Comparison of ENCODE assay signal across 13 cellular contexts in genomic region chr11:79150966-79151365, GRCh38.
"Had no signal": no experiment of that assay in that cellular context is flagged by ENCODE, and none has a peak within 500 bp of the region (broad histone marks: within the 10 kb centered on the region; RNA-seq: fewer than 3 reads in every experiment).

No MANE protein-coding gene starts in this region.

- H3K4me1 ChIP-seq: adrenal gland had no signal

- H3K4me3 ChIP-seq: adrenal gland, suprapubic skin had no signal

- H3K9me3 ChIP-seq: adrenal gland, suprapubic skin had no signal

- H3K27me3 ChIP-seq: adrenal gland, suprapubic skin had no signal

- H3K27ac ChIP-seq: adrenal gland, suprapubic skin had no signal

- ATAC-seq: activated T-helper 17 cell treated with anti-CD3 and anti-CD28 coated beads, Interleukin-2, amount 50 U/mL, for 72 hours; natural killer cell treated with Interleukin-12 subunit alpha and Interleukin-12 subunit beta and Interleukin-15 and Interleukin-18, amount 100 ng/mL, for 72 hours; stimulated activated naive CD8-positive, alpha-beta T cell treated with anti-CD3 and anti-CD28 coated beads, Interleukin-15, Interleukin-2, amounts not matched to agents 100 U/mL and 50 U/mL, for 24 hours; WTC11 had no signal

- H3K36me3 ChIP-seq: adrenal gland, suprapubic skin had no signal

- FAIRE-seq: endometrium had no signal

- DNase-seq: activated CD4-positive, alpha-beta T cell treated with anti-CD3 and anti-CD28 coated beads, Interleukin-2, amount 10 ng/mL, durations not matched to agents 7 days and 5 days; activated CD8-positive, alpha-beta memory T cell treated with anti-CD3 and anti-CD28 coated beads for 24 hours; activated naive CD4-positive, alpha-beta T cell treated with anti-CD3 and anti-CD28 coated beads, Interleukin-2, amount 10 ng/mL, durations not matched to agents 7 days and 5 days; adrenal gland; glutamatergic neuron; nucleus accumbens; stimulated activated CD4-positive, alpha-beta T cell treated with anti-CD3 and anti-CD28 coated beads, Interleukin-2, amount 100 ng/mL, for 48 hours; stimulated activated naive CD8-positive, alpha-beta T cell treated with anti-CD3 and anti-CD28 coated beads, Interleukin-15, Interleukin-2, amounts not matched to agents 100 U/mL and 50 U/mL, for 24 hours had no signal
